ENCODE assay signal across 16 cellular contexts in genomic region chr1:209873067-209873810, GRCh38. TPM values are rescaled to one million over a fixed set of nuclear protein-coding genes. Genes with fewer than 3 reads are reported as not detected.
DNase-seq lines count a peak whose midpoint lies in the region; TF ChIP-seq lines count a peak whose summit lies in the region.
"Had no signal": no experiment of that assay in that cellular context is flagged by ENCODE, and none has a peak within 500 bp of the region (broad histone marks: within the 10 kb centered on the region; RNA-seq: fewer than 3 reads in every experiment).

No MANE protein-coding gene starts in this region.

- no peaks in the 10 kb centered on the region for H3K36me3 Mint-ChIP-seq in mesothelial cell of epicardium
- H3K36me3 Mint-ChIP-seq: brain, immature natural killer cell had no signal

- H3K27ac Mint-ChIP-seq in mesothelial cell of epicardium = no peak overlapping the region
- H3K27ac Mint-ChIP-seq: immature natural killer cell, T-helper 17 cell had no signal

- in situ Hi-C loops in GM23248 (cut with MboI) = loop anchor here (10.0 to 25.0 kb wide), 2 partner anchors 112 to 414 kb away; no protein-coding TSS in a partner anchor

- H3K79me2 ChIP-seq in GM23248 (ENCODE audit: insufficient read depth) = no peaks in the 10 kb centered on the region

- H3K36me3 ChIP-seq in GM23248 (ENCODE audit: low read depth) (no peaks in the 10 kb centered on the region), MG63 (no peaks in the 10 kb centered on the region)
- H3K36me3 ChIP-seq: stomach had no signal

- peaks cover 39% of the 10 kb centered on the region for H3K4me1 Mint-ChIP-seq in mesothelial cell of epicardium
- H3K4me1 Mint-ChIP-seq: immature natural killer cell, T-helper 17 cell had no signal

- no peak for TF ChIP-seq CTCF in dorsolateral prefrontal cortex (IDR thresholded peaks at IDR 0.05 in 54 of 56, conservative IDR thresholded peaks at IDR 0.05 in 2 of 56; ENCODE audit: low read depth in 1 of 56, partially characterized antibody in 56 of 56)
- no peak for TF ChIP-seq CTCF in mesothelial cell of epicardium (IDR thresholded peaks at IDR 0.05; ENCODE audit: unreplicated experiment)

- peak; percentile 50 for DNase-seq in GM23248
- DNase-seq in NCI-H69 (lab: John Stamatoyannopoulos, UW) = peak; percentile 94
- no peak for DNase-seq in dorsolateral prefrontal cortex
- DNase-seq in non-pigmented ciliary epithelial cell (ENCODE audit: low read depth) = peak; percentile 66
- no peak for DNase-seq in MG63
- no peak for DNase-seq in amygdala (lab: John Stamatoyannopoulos, UW)
- no peak for DNase-seq in mesothelial cell of epicardium (ENCODE audit: low spot score in 2 of 2, unreplicated experiment in 2 of 2)
- DNase-seq in SIG-M5 (lab: John Stamatoyannopoulos, UW) = no peak
- DNase-seq: activated CD4-positive, alpha-beta T cell treated with anti-CD3 and anti-CD28 coated beads, Interleukin-2, amount 50 U/mL, for 1 hour; C1 segment of cervical spinal cord; immature natural killer cell; NCI-H2029 treated with DMSO at 0.1 percent for 48 hours; retina; stomach; T-helper 17 cell had no signal

- intact Hi-C loops in dorsolateral prefrontal cortex (cut with DNase I) = loop anchor here in 1 of 2 donors (10.0 kb wide), 1 partner anchor 362 kb away; the partner anchor contains the start of gene SERTAD4

- H3K4me3 Mint-ChIP-seq in mesothelial cell of epicardium = no peak overlapping the region
- H3K4me3 Mint-ChIP-seq: brain, immature natural killer cell, T-helper 17 cell had no signal

- H3K9me3 ChIP-seq in GM23248 (ENCODE audit: low read depth) = no peaks in the 10 kb centered on the region
- no peaks in the 10 kb centered on the region for H3K9me3 ChIP-seq in MG63
- H3K9me3 ChIP-seq: stomach had no signal

- H3K9me3 Mint-ChIP-seq in mesothelial cell of epicardium = no peaks in the 10 kb centered on the region

- H3K27ac ChIP-seq in GM23248 (no peak overlapping the region), dorsolateral prefrontal cortex (peak overlapping the region in 40 of 59 donors; percentile 1 to 99 (median 75))
- H3K27ac ChIP-seq: stomach had no signal

- 57 to 60% methylated on average over 3 of the region's 3 CpGs for WGBS in GM23248 (ENCODE audit: low coverage in 1 of 2, low lambda C conversion rate in 2 of 2, missing lambda C conversion rate in 2 of 2), 2 experiments

- H3K4me2 ChIP-seq in GM23248 (ENCODE audit: unreplicated experiment) = no peak overlapping the region

- no peak overlapping the region for H2AFZ ChIP-seq in GM23248

- peaks cover 24% of the 10 kb centered on the region for H3F3A ChIP-seq in GM23248 (ENCODE audit: insufficient read depth)

- peaks cover 25% of the 10 kb centered on the region for H3K4me1 ChIP-seq in GM23248 (ENCODE audit: insufficient read depth)
- H3K4me1 ChIP-seq: stomach had no signal

- H3K9ac ChIP-seq in GM23248 = no peak overlapping the region

- H3K27me3 Mint-ChIP-seq in mesothelial cell of epicardium (ENCODE audit: low read depth) = peaks cover 5% of the 10 kb centered on the region
- H3K27me3 Mint-ChIP-seq: brain had no signal

- no peaks in the 10 kb centered on the region for H3K9me2 ChIP-seq in GM23248 (ENCODE audit: insufficient read depth)

- H3K4me3 ChIP-seq in GM23248 = no peak overlapping the region
- no peak overlapping the region for H3K4me3 ChIP-seq in dorsolateral prefrontal cortex
- H3K4me3 ChIP-seq in MG63 = no peak overlapping the region
- H3K4me3 ChIP-seq: stomach had no signal

- H3K27me3 ChIP-seq in GM23248 (replicated peaks; ENCODE audit: insufficient read depth) (no peaks in the 10 kb centered on the region), dorsolateral prefrontal cortex (no peaks in the 10 kb centered on the region), MG63 (no peaks in the 10 kb centered on the region)

- no peaks in the 10 kb centered on the region for H4K20me1 ChIP-seq in GM23248 (ENCODE audit: insufficient read depth)

RNA-seq across cellular contexts. Expression of gene UTP25, which starts 45.5 kb away (rescaled TPM):
- 12.2 and 16.8 TPM in 2 replicates for total RNA-seq in GM23248 (2014; rRNA removed; shearing (Covaris generic))
- polyA plus RNA-seq in GM23248 (2016; fragmentation: Nextera tagmentation; extraction: Ambion mirVana) = 9.5 TPM in 2 replicates
- total RNA-seq in dorsolateral prefrontal cortex (10 to 100 TPM in 71 of 120 experiments, 1 to 10 TPM in 49; 6.2 to 14.2 (median 10.6) TPM), mesothelial cell of epicardium (8.8 to 9.7 TPM (median 9.0 TPM) in 3 replicates)
- 10.2 and 12.3 TPM in 2 replicates for total RNA-seq in MG63 (2014; rRNA removed; shearing (Covaris generic); ENCODE audit: low replicate concordance)

Comparison
In these comparisons a context has a peak if more than half of its experiments do, and no peak if none do; other contexts are left out.
1. DNase-seq: peak in GM23248 (single experiment), NCI-H69 (single experiment) and non-pigmented ciliary epithelial cell (single experiment); none in dorsolateral prefrontal cortex (0 of 10), MG63 (single experiment), amygdala (0 of 56), mesothelial cell of epicardium (0 of 2) and SIG-M5 (single experiment).